Comparison of ENCODE assay signal across 1 cellular context in the genomic region with DNA sequence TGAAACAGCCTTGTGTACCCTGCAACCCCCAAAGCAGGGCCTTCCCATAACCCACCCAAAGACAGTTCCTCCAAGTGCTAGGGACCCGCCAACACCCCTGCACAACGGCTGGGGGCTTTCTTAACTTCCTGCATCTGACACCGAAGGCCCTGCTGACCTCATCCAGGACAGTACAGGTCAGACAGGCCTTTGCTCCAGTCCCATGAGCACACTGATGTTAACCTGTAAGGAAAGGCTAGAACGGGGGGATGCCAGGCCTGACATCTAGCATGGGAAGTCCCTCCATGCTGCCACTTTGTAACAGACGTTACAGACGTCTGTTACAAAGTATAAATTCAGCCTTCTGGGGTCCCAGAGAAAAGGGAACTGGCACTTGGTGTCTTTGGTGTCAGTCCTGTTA.
TF ChIP-seq lines count a peak whose summit lies in the region.

No MANE protein-coding gene starts in this region.

TF ChIP-seq in HepG2, 621 proteins besides CTCF, POLR2A, EP300 and RAD21:
- TF ChIP-seq, protein P1, sequence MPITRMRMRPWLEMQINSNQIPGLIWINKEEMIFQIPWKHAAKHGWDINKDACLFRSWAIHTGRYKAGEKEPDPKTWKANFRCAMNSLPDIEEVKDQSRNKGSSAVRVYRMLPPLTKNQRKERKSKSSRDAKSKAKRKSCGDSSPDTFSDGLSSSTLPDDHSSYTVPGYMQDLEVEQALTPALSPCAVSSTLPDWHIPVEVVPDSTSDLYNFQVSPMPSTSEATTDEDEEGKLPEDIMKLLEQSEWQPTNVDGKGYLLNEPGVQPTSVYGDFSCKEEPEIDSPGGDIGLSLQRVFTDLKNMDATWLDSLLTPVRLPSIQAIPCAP (CRISPR knock-in tag; IDR thresholded peaks at IDR 0.05; ENCODE audit: low read depth), result no peak
- TF ChIP-seq ZNF781 (CRISPR knock-in tag; IDR thresholded peaks at IDR 0.05; ENCODE audit: borderline replicate concordance, not compliant biosample characterization) (no peak), TOE1 (CRISPR knock-in tag; IDR thresholded peaks at IDR 0.05) (no peak), ZNF776 (CRISPR knock-in tag; IDR thresholded peaks at IDR 0.05) (no peak), ZNF33A (CRISPR knock-in tag; IDR thresholded peaks at IDR 0.05; ENCODE audit: borderline replicate concordance) (no peak), CCAR2 (optimal IDR thresholded peaks at IDR 0.05; ENCODE audit: low read depth, low read length) (no peak), TAF15 (IDR thresholded peaks at IDR 0.05; ENCODE audit: low read depth, low read length, poor library complexity, severe bottlenecking) (no peak), PAX8 (CRISPR knock-in tag; IDR thresholded peaks at IDR 0.05; ENCODE audit: borderline replicate concordance) (no peak)
- TF ChIP-seq, protein P2, sequence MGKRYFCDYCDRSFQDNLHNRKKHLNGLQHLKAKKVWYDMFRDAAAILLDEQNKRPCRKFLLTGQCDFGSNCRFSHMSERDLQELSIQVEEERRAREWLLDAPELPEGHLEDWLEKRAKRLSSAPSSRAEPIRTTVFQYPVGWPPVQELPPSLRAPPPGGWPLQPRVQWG (CRISPR knock-in tag; IDR thresholded peaks at IDR 0.05; ENCODE audit: borderline replicate concordance, low read depth), result no peak
- TF ChIP-seq, protein P3, sequence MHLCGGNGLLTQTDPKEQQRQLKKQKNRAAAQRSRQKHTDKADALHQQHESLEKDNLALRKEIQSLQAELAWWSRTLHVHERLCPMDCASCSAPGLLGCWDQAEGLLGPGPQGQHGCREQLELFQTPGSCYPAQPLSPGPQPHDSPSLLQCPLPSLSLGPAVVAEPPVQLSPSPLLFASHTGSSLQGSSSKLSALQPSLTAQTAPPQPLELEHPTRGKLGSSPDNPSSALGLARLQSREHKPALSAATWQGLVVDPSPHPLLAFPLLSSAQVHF (CRISPR knock-in tag; IDR thresholded peaks at IDR 0.05), result no peak
